31 cellular contexts compared by ENCODE assay signal in the genomic region with DNA sequence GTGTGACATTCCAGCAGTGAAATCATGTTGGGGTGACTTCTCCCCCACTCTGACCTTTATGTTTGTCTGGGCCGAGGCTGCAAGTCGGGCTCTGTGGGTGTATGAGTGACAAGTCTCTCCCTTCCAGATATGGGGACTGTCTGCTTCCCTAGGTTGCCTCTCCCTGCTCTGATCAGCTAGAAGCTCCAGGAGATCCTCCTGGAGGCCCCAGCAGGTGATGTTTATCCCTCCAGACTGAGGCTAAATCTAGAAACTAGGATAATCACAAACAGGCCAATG. TPM values are rescaled to one million over a fixed set of nuclear protein-coding genes. Genes with fewer than 3 reads are reported as not detected.
"Had no signal": no experiment of that assay in that cellular context is flagged by ENCODE, and none has a peak within 500 bp of the region (broad histone marks: within the 10 kb centered on the region; RNA-seq: fewer than 3 reads in every experiment).

No MANE protein-coding gene starts in this region.

- H3K36me3 Mint-ChIP-seq: memory B cell; naive thymus-derived CD8-positive, alpha-beta T cell; neural progenitor cell; stimulated activated effector memory CD8-positive, alpha-beta T cell treated with anti-CD3 and anti-CD28 coated beads, Interleukin-12 subunit alpha, Interleukin-12 subunit beta, amount 100 ng/mL, for 72 hours had no signal

- H3K4me3 Mint-ChIP-seq: activated CD4-positive, alpha-beta memory T cell treated with anti-CD3 and anti-CD28 coated beads, Interleukin-2, amount 10 ng/mL, durations not matched to agents 7 days and 5 days; activated CD4-positive, alpha-beta T cell treated with anti-CD3 and anti-CD28 coated beads, Interleukin-2, amount 10 ng/mL, durations not matched to agents 7 days and 5 days; memory B cell; neural progenitor cell; stimulated activated effector memory CD8-positive, alpha-beta T cell treated with anti-CD3 and anti-CD28 coated beads, Interleukin-12 subunit alpha, Interleukin-12 subunit beta, amount 100 ng/mL, for 72 hours; stimulated activated naive CD8-positive, alpha-beta T cell treated with anti-CD3 and anti-CD28 coated beads, Interleukin-15, Interleukin-2, amounts not matched to agents 100 ng/mL and 50 ng/mL, for 24 hours; T-helper 17 cell had no signal

- H3K27ac ChIP-seq: brain microvascular endothelial cell, esophagus muscularis mucosa, foreskin keratinocyte, left ventricle myocardium inferior, neural progenitor cell, thoracic aorta, vagina had no signal

- H3K27me3 Mint-ChIP-seq: activated CD4-positive, alpha-beta memory T cell treated with anti-CD3 and anti-CD28 coated beads, Interleukin-2, amount 10 ng/mL, durations not matched to agents 7 days and 5 days; activated CD4-positive, alpha-beta T cell treated with anti-CD3 and anti-CD28 coated beads, Interleukin-2, amount 10 ng/mL, durations not matched to agents 7 days and 5 days; memory B cell had no signal

- ATAC-seq: foreskin keratinocyte; heart left ventricle; naive thymus-derived CD8-positive, alpha-beta T cell; sciatic nerve; SK-N-SH treated with all-trans-retinoic acid at 6 μM for 48 hours; stimulated activated effector memory CD8-positive, alpha-beta T cell treated with anti-CD3 and anti-CD28 coated beads, Interleukin-12 subunit alpha, Interleukin-12 subunit beta, amount 100 ng/mL, for 72 hours; T-helper 17 cell had no signal

- H3K27me3 ChIP-seq: brain microvascular endothelial cell, foreskin keratinocyte, heart left ventricle, neural progenitor cell, vagina had no signal

- H3K4me3 ChIP-seq: esophagus muscularis mucosa, left ventricle myocardium inferior, neural progenitor cell, vagina had no signal

- H3K36me3 ChIP-seq: brain microvascular endothelial cell, esophagus muscularis mucosa, left ventricle myocardium inferior, neural progenitor cell, thoracic aorta, vagina had no signal

- H3K9me3 Mint-ChIP-seq: activated CD4-positive, alpha-beta memory T cell treated with anti-CD3 and anti-CD28 coated beads, Interleukin-2, amount 10 ng/mL, durations not matched to agents 7 days and 5 days; activated CD4-positive, alpha-beta T cell treated with anti-CD3 and anti-CD28 coated beads, Interleukin-2, amount 10 ng/mL, durations not matched to agents 7 days and 5 days; memory B cell; naive thymus-derived CD8-positive, alpha-beta T cell; neural progenitor cell; stimulated activated effector memory CD8-positive, alpha-beta T cell treated with anti-CD3 and anti-CD28 coated beads, Interleukin-12 subunit alpha, Interleukin-12 subunit beta, amount 100 ng/mL, for 72 hours; stimulated activated naive CD8-positive, alpha-beta T cell treated with anti-CD3 and anti-CD28 coated beads, Interleukin-15, Interleukin-2, amounts not matched to agents 100 ng/mL and 50 ng/mL, for 24 hours had no signal

- H3K4me1 Mint-ChIP-seq: neural progenitor cell had no signal

- H3K9me3 ChIP-seq: esophagus muscularis mucosa, heart left ventricle, left ventricle myocardium inferior, thoracic aorta, vagina had no signal

- DNase-seq: activated CD4-positive, alpha-beta memory T cell treated with anti-CD3 and anti-CD28 coated beads, Interleukin-2, amount 10 ng/mL, durations not matched to agents 7 days and 5 days; activated CD4-positive, alpha-beta T cell treated with anti-CD3 and anti-CD28 coated beads, Interleukin-2, amount 10 ng/mL, durations not matched to agents 7 days and 5 days; activated CD4-positive, CD25-positive, alpha-beta regulatory T cell treated with anti-CD3 and anti-CD28 coated beads, Interleukin-2, amount 50 U/mL, for 72 hours; activated gamma-delta T cell treated with Interleukin-2 at 50 U/mL for 16 hours; activated naive CD4-positive, alpha-beta T cell treated with anti-CD3 and anti-CD28 coated beads, Interleukin-2, amount 50 U/mL, for 16 hours; activated T-cell treated with anti-CD3 and anti-CD28 coated beads, Interleukin-2, amount 50 U/mL, for 1 hour; amniotic stem cell; brain microvascular endothelial cell; cortex of kidney; foreskin keratinocyte; heart left ventricle; kidney glomerular epithelial cell; left ventricle myocardium inferior; midbrain; naive thymus-derived CD8-positive, alpha-beta T cell; posterior cingulate gyrus; stimulated activated CD4-positive, alpha-beta T cell treated with anti-CD3 and anti-CD28 coated beads, Interleukin-4, amount 100 ng/mL, for 24 hours; T-helper 17 cell; T1000; trophoblast cell had no signal

- H3K27ac Mint-ChIP-seq: activated CD4-positive, alpha-beta memory T cell treated with anti-CD3 and anti-CD28 coated beads, Interleukin-2, amount 10 ng/mL, durations not matched to agents 7 days and 5 days; activated CD4-positive, alpha-beta T cell treated with anti-CD3 and anti-CD28 coated beads, Interleukin-2, amount 10 ng/mL, durations not matched to agents 7 days and 5 days; memory B cell; neural progenitor cell; stimulated activated effector memory CD8-positive, alpha-beta T cell treated with anti-CD3 and anti-CD28 coated beads, Interleukin-12 subunit alpha, Interleukin-12 subunit beta, amount 100 ng/mL, for 72 hours; stimulated activated naive CD8-positive, alpha-beta T cell treated with anti-CD3 and anti-CD28 coated beads, Interleukin-15, Interleukin-2, amounts not matched to agents 100 ng/mL and 50 ng/mL, for 24 hours; T-helper 17 cell had no signal

- H3K4me1 ChIP-seq: neural progenitor cell, vagina had no signal

RNA-seq across cellular contexts. Expression of a gene that starts 0.9 kb away (rescaled TPM):
- total RNA-seq: astrocyte, cerebellum had no signal
